In genomic region chr13:90420683-90421082, GRCh38 we compare ENCODE assay signal across 20 cellular contexts.
DNase-seq lines count a peak whose midpoint lies in the region; ATAC-seq and TF ChIP-seq lines count a peak whose summit lies in the region.
"Had no signal": no experiment of that assay in that cellular context is flagged by ENCODE, and none has a peak within 500 bp of the region (broad histone marks: within the 10 kb centered on the region; RNA-seq: fewer than 3 reads in every experiment).

No MANE protein-coding gene starts in this region.

- no peaks in the 10 kb centered on the region for H4K20me1 ChIP-seq in osteoblast (ENCODE audit: insufficient read depth, low read length)

- H3K4me1 Mint-ChIP-seq in endodermal cell = peaks cover 11% of the 10 kb centered on the region
- H3K4me1 Mint-ChIP-seq in activated CD8-positive, alpha-beta T cell treated with anti-CD3 and anti-CD28 coated beads, Interleukin-2, amount 10 ng/mL, durations not matched to agents 7 days and 5 days (ENCODE audit: low read depth) = no peaks in the 10 kb centered on the region
- H3K4me1 Mint-ChIP-seq: CD4-positive, alpha-beta memory T cell had no signal

- CTCF ChIA-PET in Panc1 (lab: Charles Lee) = no interaction called here
- CTCF ChIA-PET in activated CD8-positive, alpha-beta T cell treated with anti-CD3 and anti-CD28 coated beads, Interleukin-2, amount 10 ng/mL, durations not matched to agents 7 days and 5 days (lab: Charles Lee) = no interaction called here

- no peaks in the 10 kb centered on the region for H3K36me3 ChIP-seq in Panc1 (ENCODE audit: control insufficient read depth, insufficient read depth, low read length)
- no peaks in the 10 kb centered on the region for H3K36me3 ChIP-seq in endodermal cell (ENCODE audit: control insufficient read depth, insufficient read depth, low read length)
- no peaks in the 10 kb centered on the region for H3K36me3 ChIP-seq in osteoblast (ENCODE audit: insufficient read depth, low read length)
- H3K36me3 ChIP-seq: right atrium auricular region had no signal

- no peaks in the 10 kb centered on the region for H3K9me3 Mint-ChIP-seq in endodermal cell
- no peaks in the 10 kb centered on the region for H3K9me3 Mint-ChIP-seq in activated CD8-positive, alpha-beta T cell treated with anti-CD3 and anti-CD28 coated beads, Interleukin-2, amount 10 ng/mL, durations not matched to agents 7 days and 5 days (ENCODE audit: insufficient read depth)

- in situ Hi-C loops in Panc1 (cut with HindIII; ENCODE audit: low pct_unique_long_range_greater_than_20kb, low sequenced_read_pairs) = no loop called here

- H3K4me2 ChIP-seq in osteoblast (ENCODE audit: insufficient read depth, low read length) = no peak overlapping the region

- H3K27ac ChIP-seq in Panc1 (ENCODE audit: low read length) (no peak overlapping the region), endodermal cell (ENCODE audit: low read depth, low read length) (no peak overlapping the region), osteoblast (ENCODE audit: low read depth, low read length) (no peak overlapping the region)
- H3K27ac ChIP-seq: 22Rv1, right atrium auricular region had no signal

- no peaks in the 10 kb centered on the region for H3K27me3 Mint-ChIP-seq in endodermal cell (ENCODE audit: insufficient read depth)
- no peaks in the 10 kb centered on the region for H3K27me3 Mint-ChIP-seq in activated CD8-positive, alpha-beta T cell treated with anti-CD3 and anti-CD28 coated beads, Interleukin-2, amount 10 ng/mL, durations not matched to agents 7 days and 5 days (ENCODE audit: low read depth)
- H3K27me3 Mint-ChIP-seq: CD4-positive, alpha-beta memory T cell; type B pancreatic cell had no signal

- H3K4me1 ChIP-seq in Panc1 (ENCODE audit: control insufficient read depth, insufficient read depth, low read length) (no peaks in the 10 kb centered on the region), endodermal cell (ENCODE audit: control insufficient read depth, insufficient read depth, low read length) (no peaks in the 10 kb centered on the region), osteoblast (ENCODE audit: insufficient read depth, low read length) (peaks cover 13% of the 10 kb centered on the region)
- H3K4me1 ChIP-seq: right atrium auricular region had no signal

- no peaks in the 10 kb centered on the region for H3K27me3 ChIP-seq in Panc1 (ENCODE audit: control insufficient read depth, insufficient read depth, low read length)
- H3K27me3 ChIP-seq in endodermal cell (ENCODE audit: control insufficient read depth, insufficient read depth, low read length, poor library complexity, severe bottlenecking) = no peaks in the 10 kb centered on the region
- no peaks in the 10 kb centered on the region for H3K27me3 ChIP-seq in osteoblast (ENCODE audit: insufficient read depth, low read length)
- H3K27me3 ChIP-seq: right atrium auricular region had no signal

- POLR2A ChIA-PET in Panc1 (lab: Charles Lee) = no interaction called here
- POLR2A ChIA-PET in activated CD8-positive, alpha-beta T cell treated with anti-CD3 and anti-CD28 coated beads, Interleukin-2, amount 10 ng/mL, durations not matched to agents 7 days and 5 days (lab: Charles Lee) = no interaction called here

- 100% methylated on average over 1 to 2 of the region's 2 CpGs for WGBS in endodermal cell (ENCODE audit: insufficient coverage in 1 of 2, insufficient read length in 1 of 2), 2 experiments

- H3K79me2 ChIP-seq in osteoblast (ENCODE audit: insufficient read depth, low read length) = no peaks in the 10 kb centered on the region

- DNase-seq in DMS53 (lab: John Stamatoyannopoulos, UW) = peak; percentile 5
- no peak for DNase-seq in DMS53 treated with DMSO at 0.1 percent for 48 hours (lab: John Stamatoyannopoulos, UW; ENCODE audit: unreplicated experiment)
- DNase-seq in Panc1 (ENCODE audit: low read depth, low spot score) = no peak
- DNase-seq in endodermal cell = no peak
- DNase-seq in osteoblast (ENCODE audit: insufficient read length, low spot score, missing footprints) = no peak
- DNase-seq in activated CD8-positive, alpha-beta T cell treated with anti-CD3 and anti-CD28 coated beads, Interleukin-2, amount 10 ng/mL, durations not matched to agents 7 days and 5 days = no peak
- no peak for DNase-seq in Ammon's horn (ENCODE audit: low spot score)
- no peak for DNase-seq in NK-92 treated with Interleukin-12 subunit alpha and Interleukin-12 subunit beta, amount 100 ng/mL, for 24 hours (lab: John Stamatoyannopoulos, UW)
- DNase-seq: activated CD4-positive, alpha-beta T cell treated with anti-CD3 and anti-CD28 coated beads for 48 hours; activated CD8-positive, alpha-beta memory T cell treated with anti-CD3 and anti-CD28 coated beads, Interleukin-2, amount 50 U/mL, for 4 hours; anterior cingulate cortex; CD4-positive, alpha-beta memory T cell; cortex of kidney; DND-41; NCI-H146; stimulated activated naive CD8-positive, alpha-beta T cell treated with anti-CD3 and anti-CD28 coated beads, Interleukin-15, Interleukin-2, amounts not matched to agents 100 U/mL and 50 U/mL, for 24 hours had no signal

- no peak overlapping the region for H2AFZ ChIP-seq in osteoblast (ENCODE audit: low read length)

- no TSS peak for BruUV-seq in Panc1 (replicated peaks; lab: Mats Ljungman, UMichigan)

- H3K4me3 ChIP-seq in Panc1 (ENCODE audit: low read depth in 2 of 2, low read length in 2 of 2) = no peak overlapping the region
- no peak overlapping the region for H3K4me3 ChIP-seq in endodermal cell (ENCODE audit: low read length)
- no peak overlapping the region for H3K4me3 ChIP-seq in osteoblast (ENCODE audit: insufficient read depth, low read length)
- H3K4me3 ChIP-seq: right atrium auricular region had no signal

- H3K4me3 Mint-ChIP-seq in endodermal cell = no peak overlapping the region
- H3K4me3 Mint-ChIP-seq in activated CD8-positive, alpha-beta T cell treated with anti-CD3 and anti-CD28 coated beads, Interleukin-2, amount 10 ng/mL, durations not matched to agents 7 days and 5 days = no peak overlapping the region
- H3K4me3 Mint-ChIP-seq: CD4-positive, alpha-beta memory T cell; mesothelial cell of epicardium; type B pancreatic cell had no signal

- no peak overlapping the region for H3K9ac ChIP-seq in endodermal cell (ENCODE audit: extremely low read depth, low read length, poor library complexity, severe bottlenecking)

- H3K36me3 Mint-ChIP-seq in endodermal cell (ENCODE audit: low read depth) = no peaks in the 10 kb centered on the region
- H3K36me3 Mint-ChIP-seq in activated CD8-positive, alpha-beta T cell treated with anti-CD3 and anti-CD28 coated beads, Interleukin-2, amount 10 ng/mL, durations not matched to agents 7 days and 5 days (ENCODE audit: low read depth) = no peaks in the 10 kb centered on the region
- H3K36me3 Mint-ChIP-seq: CD4-positive, alpha-beta memory T cell; mesothelial cell of epicardium; type B pancreatic cell had no signal

- no peak for ATAC-seq in Panc1
- no peak for ATAC-seq in activated CD8-positive, alpha-beta T cell treated with anti-CD3 and anti-CD28 coated beads, Interleukin-2, amount 10 ng/mL, durations not matched to agents 7 days and 5 days
- ATAC-seq: stimulated activated naive CD8-positive, alpha-beta T cell treated with anti-CD3 and anti-CD28 coated beads, Interleukin-15, Interleukin-2, amounts not matched to agents 100 U/mL and 50 U/mL, for 24 hours had no signal

- H3K9me3 ChIP-seq in Panc1 (ENCODE audit: control insufficient read depth, insufficient read depth, low read depth, low read length) (no peaks in the 10 kb centered on the region), endodermal cell (ENCODE audit: control insufficient read depth, low read length) (no peaks in the 10 kb centered on the region), osteoblast (ENCODE audit: low read depth, low read length) (no peaks in the 10 kb centered on the region)
- H3K9me3 ChIP-seq: right atrium auricular region had no signal

- no peak overlapping the region for H3K27ac Mint-ChIP-seq in endodermal cell
- no peak overlapping the region for H3K27ac Mint-ChIP-seq in activated CD8-positive, alpha-beta T cell treated with anti-CD3 and anti-CD28 coated beads, Interleukin-2, amount 10 ng/mL, durations not matched to agents 7 days and 5 days
- H3K27ac Mint-ChIP-seq: CD4-positive, alpha-beta memory T cell; mesothelial cell of epicardium; type B pancreatic cell had no signal

- TF ChIP-seq CTCF in Panc1 (IDR thresholded peaks at IDR 0.05) = peak; percentile 12; the same call in 1 of the 2 replicates
- TF ChIP-seq CTCF in endodermal cell (conservative IDR thresholded peaks at IDR 0.05) = peak; percentile 61
- peak; percentile 36 for TF ChIP-seq CTCF in osteoblast (IDR thresholded peaks at IDR 0.05; ENCODE audit: extremely low read depth, low read depth, low read length)

- intact Hi-C loops in Panc1 (cut with micrococcal nuclease; ENCODE audit: unreplicated experiment) = no loop called here
